ENCODE assay signal across 13 cellular contexts in genomic region chr11:8610532-8611116, GRCh38. TPM values are rescaled to one million over a fixed set of nuclear protein-coding genes. Genes with fewer than 3 reads are reported as not detected.
DNase-seq lines count a peak whose midpoint lies in the region; ATAC-seq and TF ChIP-seq lines count a peak whose summit lies in the region.
"Had no signal": no experiment of that assay in that cellular context is flagged by ENCODE, and none has a peak within 500 bp of the region (broad histone marks: within the 10 kb centered on the region; RNA-seq: fewer than 3 reads in every experiment).

No MANE protein-coding gene starts in this region.

- TF ChIP-seq CTCF in endothelial cell (IDR thresholded peaks at IDR 0.05; ENCODE audit: unreplicated experiment) (no peak), thyroid gland (IDR thresholded peaks at IDR 0.05) (no peak), uterus (IDR thresholded peaks at IDR 0.05) (no peak), type B pancreatic cell (conservative IDR thresholded peaks at IDR 0.05) (no peak)

- DNase-seq in stimulated activated CD4-positive, alpha-beta T cell treated with anti-CD3 and anti-CD28 coated beads, Interleukin-2, amount 100 ng/mL, for 4 hours (ENCODE audit: low read depth) = peak; percentile 2
- DNase-seq in stimulated activated CD4-positive, alpha-beta T cell treated with anti-CD3 and anti-CD28 coated beads, Interleukin-4, amount 100 ng/mL, for 1 hour = no peak
- DNase-seq in NCI-H69 (lab: John Stamatoyannopoulos, UW) = peak; percentile 84
- DNase-seq in endothelial cell (ENCODE audit: low spot score) = peak; percentile 22
- peak; percentile 20 to 41 for DNase-seq in thyroid gland
- no peak for DNase-seq in uterus
- no peak for DNase-seq in type B pancreatic cell (ENCODE audit: extremely low spot score, unreplicated experiment)
- DNase-seq: activated CD4-positive, CD25-positive, alpha-beta regulatory T cell treated with anti-CD3 and anti-CD28 coated beads, Interleukin-2, amount 50 U/mL, for 72 hours; Caco-2; left lung had no signal

- H3K9me3 ChIP-seq in thyroid gland (no peaks in the 10 kb centered on the region), uterus (no peaks in the 10 kb centered on the region)
- H3K9me3 ChIP-seq: body of pancreas, Caco-2, left lung, vagina had no signal

- no peak for ATAC-seq in GM18517 (IDR thresholded peaks at IDR 0.05; ENCODE audit: unreplicated experiment)
- ATAC-seq: body of pancreas, left lung had no signal

- H3K27me3 Mint-ChIP-seq in endothelial cell (ENCODE audit: unreplicated experiment) (peaks cover 6% of the 10 kb centered on the region), type B pancreatic cell (no peaks in the 10 kb centered on the region)

- H3K36me3 ChIP-seq in thyroid gland (no peaks in the 10 kb centered on the region), uterus (no peaks in the 10 kb centered on the region)
- H3K36me3 ChIP-seq: left lung, vagina had no signal

- no peak overlapping the region for H3K27ac ChIP-seq in thyroid gland
- H3K27ac ChIP-seq in uterus = peak overlapping the region in 1 of 2 donors; percentile 61
- H3K27ac ChIP-seq: body of pancreas, left lung, vagina had no signal

- no peaks in the 10 kb centered on the region for H3K27me3 ChIP-seq in thyroid gland
- H3K27me3 ChIP-seq in uterus = no peaks in the 10 kb centered on the region
- H3K27me3 ChIP-seq: body of pancreas, left lung, vagina had no signal

- intact Hi-C loops in thyroid gland (cut with DNase I) (no loop called here), uterus (cut with DNase I; ENCODE audit: low total_unique reads) (no loop called here)

- H3K9me3 Mint-ChIP-seq in endothelial cell (ENCODE audit: unreplicated experiment) (no peaks in the 10 kb centered on the region), type B pancreatic cell (no peaks in the 10 kb centered on the region)

- WGBS in thyroid gland, 2 donors = 43 to 47% methylated on average over 7 of the region's 7 CpGs

- H3K4me1 Mint-ChIP-seq in endothelial cell (ENCODE audit: unreplicated experiment) (peaks cover 47% of the 10 kb centered on the region), type B pancreatic cell (ENCODE audit: unreplicated experiment) (peaks cover 20% of the 10 kb centered on the region)

- H3K4me1 ChIP-seq in thyroid gland (no peaks in the 10 kb centered on the region), uterus (no peaks in the 10 kb centered on the region)
- H3K4me1 ChIP-seq: body of pancreas, Caco-2, left lung had no signal

- H3K36me3 Mint-ChIP-seq in endothelial cell (ENCODE audit: low read depth, unreplicated experiment) = no peaks in the 10 kb centered on the region
- no peaks in the 10 kb centered on the region for H3K36me3 Mint-ChIP-seq in type B pancreatic cell

- H3K4me3 ChIP-seq in thyroid gland (replicated peaks in 1 of 3) (no peak overlapping the region), uterus (no peak overlapping the region)
- H3K4me3 ChIP-seq: body of pancreas, left lung, vagina had no signal

- TF ChIP-seq POLR2A in thyroid gland (IDR thresholded peaks at IDR 0.05) (no peak), uterus (IDR thresholded peaks at IDR 0.05) (no peak)

- H3K27ac Mint-ChIP-seq in endothelial cell (ENCODE audit: unreplicated experiment) (peak overlapping the region; percentile 84), type B pancreatic cell (no peak overlapping the region)

- H3K4me3 Mint-ChIP-seq in endothelial cell (ENCODE audit: unreplicated experiment) (peak overlapping the region; percentile 5), type B pancreatic cell (no peak overlapping the region)

RNA-seq across cellular contexts. Expression of gene STK33, which starts 16.6 kb away (rescaled TPM):
- 17.9 TPM for total RNA-seq in endothelial cell (ENCODE audit: unreplicated experiment)
- total RNA-seq in thyroid gland = 10 to 100 TPM; 29.3 to 49.8 (median 39.9) TPM
- total RNA-seq in uterus = 10 to 100 TPM; 12.4 to 30.7 (median 30.2) TPM
- total RNA-seq in type B pancreatic cell (ENCODE audit: low replicate concordance) = 2.8 and 20.3 TPM in 2 replicates

Comparison
In these comparisons a context has a peak if more than half of its experiments do, and no peak if none do; other contexts are left out.
1. DNase-seq: peak in stimulated activated CD4-positive, alpha-beta T cell treated with anti-CD3 and anti-CD28 coated beads, Interleukin-2, amount 100 ng/mL, for 4 hours (single experiment), NCI-H69 (single experiment), endothelial cell (single experiment) and thyroid gland (2 of 2); none in stimulated activated CD4-positive, alpha-beta T cell treated with anti-CD3 and anti-CD28 coated beads, Interleukin-4, amount 100 ng/mL, for 1 hour (single experiment), uterus (0 of 2) and type B pancreatic cell (single experiment).